30 cellular contexts compared by ENCODE assay signal in genomic region chr22:19590696-19591095, GRCh38.
"Had no signal": no experiment of that assay in that cellular context is flagged by ENCODE, and none has a peak within 500 bp of the region (broad histone marks: within the 10 kb centered on the region; RNA-seq: fewer than 3 reads in every experiment).

No MANE protein-coding gene starts in this region.

- H3K36me3 Mint-ChIP-seq: immature natural killer cell; naive thymus-derived CD8-positive, alpha-beta T cell had no signal

- H3K36me3 ChIP-seq: esophagus squamous epithelium, heart right ventricle, lower lobe of right lung, prostate gland, right atrium auricular region, suprapubic skin, transverse colon, upper lobe of right lung, vagina had no signal

- H3K4me1 ChIP-seq: esophagus squamous epithelium, prostate gland, right atrium auricular region, suprapubic skin, transverse colon, upper lobe of right lung, vagina had no signal

- H3K27ac Mint-ChIP-seq: effector memory CD8-positive, alpha-beta T cell; immature natural killer cell; nephron progenitor cell; stimulated activated naive CD8-positive, alpha-beta T cell treated with anti-CD3 and anti-CD28 coated beads, Interleukin-15, amount 100 ng/mL, for 72 hours had no signal

- H3K4me3 Mint-ChIP-seq: effector memory CD8-positive, alpha-beta T cell; immature natural killer cell; naive thymus-derived CD8-positive, alpha-beta T cell; nephron progenitor cell; stimulated activated naive CD8-positive, alpha-beta T cell treated with anti-CD3 and anti-CD28 coated beads, Interleukin-15, amount 100 ng/mL, for 72 hours had no signal

- H3K4me1 Mint-ChIP-seq: immature natural killer cell, nephron progenitor cell had no signal

- DNase-seq: dermis blood vessel endothelial cell; effector memory CD8-positive, alpha-beta T cell; erythroblast; esophagus squamous epithelium; foreskin melanocyte; glutamatergic neuron; heart right ventricle; hippocampal formation; immature natural killer cell; islet precursor cell; left ventricle myocardium superior; lower lobe of right lung; naive thymus-derived CD8-positive, alpha-beta T cell; nephron progenitor cell; nucleus accumbens; small intestine; stimulated activated CD4-positive, alpha-beta T cell treated with anti-CD3 and anti-CD28 coated beads, Interleukin-12 subunit alpha, Interleukin-12 subunit beta, amount 100 ng/mL, for 4 hours; stimulated activated CD4-positive, alpha-beta T cell treated with anti-CD3 and anti-CD28 coated beads, Interleukin-1b, Interleukin-23, amount 100 ng/mL, for 48 hours; stimulated activated CD4-positive, alpha-beta T cell treated with anti-CD3 and anti-CD28 coated beads, Interleukin-4, amount 100 ng/mL, for 1 hour; stimulated activated CD8-positive, alpha-beta memory T cell treated with anti-CD3 and anti-CD28 coated beads, Interleukin-4, amount 100 ng/mL, for 48 hours; stimulated activated naive CD4-positive, alpha-beta T cell; stimulated activated naive CD8-positive, alpha-beta T cell treated with anti-CD3 and anti-CD28 coated beads, Interleukin-15, amount 100 ng/mL, for 72 hours; transverse colon; upper lobe of right lung had no signal

- H3K27me3 Mint-ChIP-seq: naive thymus-derived CD8-positive, alpha-beta T cell; stimulated activated naive CD8-positive, alpha-beta T cell treated with anti-CD3 and anti-CD28 coated beads, Interleukin-15, amount 100 ng/mL, for 72 hours had no signal

- H3K4me3 ChIP-seq: coronary artery, esophagus squamous epithelium, heart right ventricle, lower lobe of right lung, prostate gland, right atrium auricular region, suprapubic skin, transverse colon, upper lobe of right lung, vagina had no signal

- H3K9me3 ChIP-seq: esophagus squamous epithelium, heart right ventricle, lower lobe of right lung, prostate gland, right atrium auricular region, suprapubic skin, transverse colon, upper lobe of right lung, vagina had no signal

- FAIRE-seq: endometrium, small intestine had no signal

- H3K27me3 ChIP-seq: right atrium auricular region, suprapubic skin, transverse colon, upper lobe of right lung, vagina had no signal

- ATAC-seq: effector memory CD8-positive, alpha-beta T cell; heart right ventricle; left ventricle myocardium superior; lower lobe of right lung; naive thymus-derived CD8-positive, alpha-beta T cell; stimulated activated naive CD8-positive, alpha-beta T cell treated with anti-CD3 and anti-CD28 coated beads, Interleukin-15, amount 100 ng/mL, for 72 hours; upper lobe of right lung had no signal

- H3K27ac ChIP-seq: coronary artery, esophagus squamous epithelium, lower lobe of right lung, prostate gland, right atrium auricular region, suprapubic skin, transverse colon, upper lobe of right lung, vagina had no signal
